Comparison of ENCODE assay signal across 7 cellular contexts in the genomic region with DNA sequence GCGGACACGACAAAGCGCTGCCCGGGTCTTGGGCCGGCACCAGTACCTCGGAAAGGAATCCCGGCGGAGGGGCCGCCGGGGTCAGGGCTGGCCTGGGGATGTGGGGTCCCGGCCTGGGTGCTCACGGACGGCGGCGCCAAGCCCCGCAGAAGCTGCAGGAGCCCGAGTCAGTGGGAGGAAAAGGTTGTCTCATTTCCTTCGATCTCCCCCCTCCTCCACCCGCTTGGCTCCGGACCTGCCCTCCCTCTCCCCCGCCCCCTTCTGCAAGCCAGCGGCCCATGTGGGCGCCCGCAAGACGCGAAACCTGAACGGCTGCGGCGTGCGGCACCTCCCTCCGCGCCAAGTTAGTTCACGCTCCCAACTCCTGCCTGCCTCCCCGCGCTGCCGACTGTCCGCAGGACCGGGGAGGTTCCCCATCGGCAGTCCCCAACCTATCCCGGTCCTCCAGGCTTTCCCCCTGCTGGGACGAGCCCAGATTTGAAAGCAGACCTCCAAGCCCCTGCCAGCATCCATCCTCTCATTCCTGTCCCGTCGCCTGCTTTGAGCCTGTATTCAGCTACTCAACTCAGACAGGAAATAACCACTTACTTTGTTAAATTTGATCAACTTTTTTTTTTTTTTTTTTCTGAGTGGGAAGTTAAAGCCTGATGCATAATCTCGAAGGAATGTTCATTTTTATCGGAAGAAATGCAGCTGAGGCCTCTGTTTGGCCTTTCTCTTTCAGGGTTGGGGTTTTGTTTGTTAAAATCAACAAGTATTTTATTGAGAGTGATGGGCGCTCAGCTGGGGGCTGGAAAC. TPM values are rescaled to one million over a fixed set of nuclear protein-coding genes. Genes with fewer than 3 reads are reported as not detected.
A peak's percentile ranks its signal among the peaks of the same experiment; 100 is the strongest.
DNase-seq lines count a peak whose midpoint lies in the region; ATAC-seq and TF ChIP-seq lines count a peak whose summit lies in the region.

A gene with protein sequence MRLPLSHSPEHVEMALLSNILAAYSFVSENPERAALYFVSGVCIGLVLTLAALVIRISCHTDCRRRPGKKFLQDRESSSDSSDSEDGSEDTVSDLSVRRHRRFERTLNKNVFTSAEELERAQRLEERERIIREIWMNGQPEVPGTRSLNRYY (minus strand): TSS at position 172 of the 798 bp plus-strand sequence. CDS start 42,799 bp downstream, outside the sequence.

- H3K27me3 ChIP-seq in WERI-Rb-1 (ENCODE audit: insufficient read depth, low read depth, severe bottlenecking) (peaks cover 99% of the 10 kb centered on the region), fibroblast of lung (ENCODE audit: control insufficient read depth, insufficient read depth, low read length) (no peaks in the 10 kb centered on the region)

- peaks cover 43% of the 10 kb centered on the region for H3K79me2 ChIP-seq in fibroblast of lung (ENCODE audit: control insufficient read depth, insufficient read depth, low read length)

- H3K9me3 ChIP-seq in WERI-Rb-1 (ENCODE audit: severe bottlenecking), result peaks cover 6% of the 10 kb centered on the region
- H3K9me3 ChIP-seq in fibroblast of lung (ENCODE audit: control insufficient read depth, insufficient read depth, low read depth, low read length), result no peaks in the 10 kb centered on the region

- no peaks in the 10 kb centered on the region for H3K36me3 ChIP-seq in WERI-Rb-1
- H3K36me3 ChIP-seq in fibroblast of lung (ENCODE audit: control insufficient read depth, insufficient read depth, low read length), result no peaks in the 10 kb centered on the region

- H3K4me2 ChIP-seq in fibroblast of lung (ENCODE audit: extremely low read depth, insufficient read depth, low read length), result peak within 1 kb of the TSS; percentile 83

- H3K4me3 ChIP-seq in GM08714 (ENCODE audit: low read length), result peak within 1 kb of the TSS; percentile 48; the same call in 1 of the 2 replicates
- peak within 1 kb of the TSS; percentile 41 for H3K4me3 ChIP-seq in WERI-Rb-1 (ENCODE audit: low read depth, low read length)
- H3K4me3 ChIP-seq in fibroblast of lung (replicated peaks in 1 of 4; ENCODE audit: control extremely low read depth in 1 of 4, insufficient read depth in 1 of 4, low read depth in 3 of 4, low read length in 4 of 4), result peak within 1 kb of the TSS; percentile 76 to 83 (median 80)

- H3K4me3 Mint-ChIP-seq in nephron, result peak within 1 kb of the TSS; percentile 92 to 94 (median 94)

- H3K27ac ChIP-seq in WERI-Rb-1 (no peak within 1 kb of the TSS), fibroblast of lung (ENCODE audit: insufficient read depth, low read length) (peak within 1 kb of the TSS; percentile 87)

- H3K4me1 ChIP-seq in fibroblast of lung (ENCODE audit: control insufficient read depth, extremely low read depth, insufficient read depth, low read length), result peaks cover 12% of the 10 kb centered on the region

- DNase-seq in WERI-Rb-1, result peak; percentile 34
- peak; percentile 64 to 91 for DNase-seq in fibroblast of lung (ENCODE audit: low read depth in 2 of 2)
- DNase-seq in NCI-H524 treated with DMSO at 0.1 percent for 48 hours (lab: John Stamatoyannopoulos, UW), result no peak

- no peaks in the 10 kb centered on the region for H4K20me1 ChIP-seq in fibroblast of lung (ENCODE audit: control insufficient read depth, extremely low read depth, insufficient read depth, low read length)

- H3K27ac Mint-ChIP-seq in nephron, result peak within 1 kb of the TSS; percentile 89 to 91 (median 90)

- TF ChIP-seq CTCF in WERI-Rb-1 (IDR thresholded peaks at IDR 0.05; ENCODE audit: low read depth, low read length), result no peak
- no peak for TF ChIP-seq CTCF in fibroblast of lung (conservative IDR thresholded peaks at IDR 0.05 in 1 of 2, IDR thresholded peaks at IDR 0.05 in 1 of 2; ENCODE audit: low read depth in 1 of 2, low read length in 2 of 2)
- no peak for TF ChIP-seq CTCF in nephron (IDR thresholded peaks at IDR 0.05; ENCODE audit: unreplicated experiment in 3 of 3)

- H3K36me3 Mint-ChIP-seq in nephron (ENCODE audit: low read depth), result no peaks in the 10 kb centered on the region

- ATAC-seq in HG03135 (IDR thresholded peaks at IDR 0.05; ENCODE audit: unreplicated experiment) (peak; percentile 40), HG03342 (IDR thresholded peaks at IDR 0.05; ENCODE audit: unreplicated experiment) (no peak)

- peak within 1 kb of the TSS; percentile 67 for H2AFZ ChIP-seq in fibroblast of lung (ENCODE audit: low read length)

- peaks cover 25% of the 10 kb centered on the region for H3K27me3 Mint-ChIP-seq in nephron (ENCODE audit: low read depth)

- no peaks in the 10 kb centered on the region for H3K9me3 Mint-ChIP-seq in nephron

- H3K9ac ChIP-seq in fibroblast of lung (ENCODE audit: insufficient read depth, low read length), result peak within 1 kb of the TSS; percentile 76

- H3K4me1 Mint-ChIP-seq in nephron, result peaks cover 24% of the 10 kb centered on the region

RNA-seq across cellular contexts. Expression of the gene that starts here (rescaled TPM):
- total RNA-seq in fibroblast of lung, result 16.2 and 31.7 TPM in 2 replicates
- 10.0 and 22.8 TPM in 2 replicates for polyA plus RNA-seq in fibroblast of lung
- 26.6 and 45.3 TPM in 2 replicates for polyA plus RNA-seq in fibroblast of lung (2012)
- polyA minus RNA-seq in fibroblast of lung (ENCODE audit: low replicate concordance), result 54.7 and 80.7 TPM in 2 replicates
